ENCODE assay signal across 8 cellular contexts in genomic region chr1:67561704-67562113, GRCh38.
A peak's percentile ranks its signal among the peaks of the same experiment; 100 is the strongest.
DNase-seq lines count a peak whose midpoint lies in the region; ATAC-seq and TF ChIP-seq lines count a peak whose summit lies in the region.

No MANE protein-coding gene starts in this region.

- TF ChIP-seq EP300 in upper lobe of left lung (IDR thresholded peaks at IDR 0.05) = peak in 1 of 4 donors; percentile 20

- no peaks in the 10 kb centered on the region for H3K9me3 ChIP-seq in SJCRH30 (replicated peaks)
- no peaks in the 10 kb centered on the region for H3K9me3 ChIP-seq in trophoblast cell (ENCODE audit: insufficient read depth, low read depth, low read length)
- no peaks in the 10 kb centered on the region for H3K9me3 ChIP-seq in upper lobe of left lung

- H4K12ac ChIP-seq in trophoblast cell (ENCODE audit: low read depth, low read length) = no peak overlapping the region

- TF ChIP-seq CTCF in upper lobe of left lung (IDR thresholded peaks at IDR 0.05) = peak; percentile 58 to 78 (median 74)

- no peak overlapping the region for H3K4me2 ChIP-seq in trophoblast cell (ENCODE audit: low read length)

- no peak overlapping the region for H3K23ac ChIP-seq in trophoblast cell (ENCODE audit: low read length)

- H3K18ac ChIP-seq in trophoblast cell (ENCODE audit: low read length) = no peak overlapping the region

- H3K27me3 ChIP-seq in H7 (ENCODE audit: control insufficient read depth, insufficient read depth, low read length) (no peaks in the 10 kb centered on the region; the same call in 1 of the 2 replicates), SJCRH30 (no peaks in the 10 kb centered on the region), trophoblast cell (ENCODE audit: insufficient read depth, low read length) (no peaks in the 10 kb centered on the region), upper lobe of left lung (no peaks in the 10 kb centered on the region)

- no peak overlapping the region for H2AK5ac ChIP-seq in trophoblast cell (ENCODE audit: low read length)

- TF ChIP-seq POLR2A in upper lobe of left lung (IDR thresholded peaks at IDR 0.05) = no peak

- no peaks in the 10 kb centered on the region for H3K79me1 ChIP-seq in trophoblast cell (ENCODE audit: low read length)

- H2BK120ac ChIP-seq in trophoblast cell (ENCODE audit: insufficient read depth, low read length, poor library complexity) = no peak overlapping the region

- no CpG with 5 or more reads among the region's 4 CpGs for WGBS in trophoblast cell (ENCODE audit: extremely low coverage, insufficient coverage, insufficient read length)
- 2 to 14% methylated on average over 4 of the region's 4 CpGs for WGBS in upper lobe of left lung, 2 donors

- peak; percentile 26 for DNase-seq in GF-D8 (lab: John Stamatoyannopoulos, UW)
- peak; percentile 81 for DNase-seq in H7
- peak; percentile 89 for DNase-seq in M059J (ENCODE audit: low read depth)
- peak; percentile 93 to 94 for DNase-seq in SJCRH30
- DNase-seq in activated gamma-delta T cell treated with anti-CD3 and anti-CD28 coated beads, Interleukin-2, amount 50 U/mL, for 16 hours (ENCODE audit: low read depth) = peak; percentile 77
- peak; percentile 89 for DNase-seq in glomerular visceral epithelial cell (ENCODE audit: extremely low spot score)
- DNase-seq in trophoblast cell = peak; percentile 82 to 92
- DNase-seq in upper lobe of left lung = peak; percentile 50 to 95

- H3K4ac ChIP-seq in trophoblast cell (ENCODE audit: low read depth, low read length) = no peak overlapping the region

- no peak overlapping the region for H3K9ac ChIP-seq in trophoblast cell (ENCODE audit: low read length)

- H3K4me3 ChIP-seq in H7 (ENCODE audit: insufficient read depth, low read depth, low read length) = no peak overlapping the region
- H3K4me3 ChIP-seq in SJCRH30 = no peak overlapping the region
- no peak overlapping the region for H3K4me3 ChIP-seq in trophoblast cell (ENCODE audit: low read depth, low read length)
- H3K4me3 ChIP-seq in upper lobe of left lung = no peak overlapping the region

- no peak overlapping the region for H3K27ac ChIP-seq in SJCRH30
- H3K27ac ChIP-seq in trophoblast cell (ENCODE audit: low read depth, low read length) = no peak overlapping the region
- H3K27ac ChIP-seq in upper lobe of left lung = peak overlapping the region in 1 of 4 donors; percentile 69

- no peaks in the 10 kb centered on the region for H3K79me2 ChIP-seq in trophoblast cell (ENCODE audit: control insufficient read depth, insufficient read depth, low read length, poor library complexity)

- H4K91ac ChIP-seq in trophoblast cell (ENCODE audit: low read depth, low read length) = no peak overlapping the region

- H4K8ac ChIP-seq in trophoblast cell (ENCODE audit: low read depth, low read length) = no peak overlapping the region

- no peak overlapping the region for H2BK12ac ChIP-seq in trophoblast cell (ENCODE audit: low read length)

- no peak overlapping the region for H2BK5ac ChIP-seq in trophoblast cell (ENCODE audit: low read depth, low read length, poor library complexity)

- H3K36me3 ChIP-seq in H7 (replicated peaks; ENCODE audit: control insufficient read depth, insufficient read depth, low read length) (no peaks in the 10 kb centered on the region), SJCRH30 (no peaks in the 10 kb centered on the region), trophoblast cell (ENCODE audit: control insufficient read depth in 1 of 2, insufficient read depth in 2 of 2, low read length in 2 of 2) (no peaks in the 10 kb centered on the region), upper lobe of left lung (no peaks in the 10 kb centered on the region)

- peak; percentile 65 to 88 for ATAC-seq in upper lobe of left lung (ENCODE audit: low FRiP score in 2 of 2)

- H3K4me1 ChIP-seq in SJCRH30 (peaks cover 42% of the 10 kb centered on the region), trophoblast cell (ENCODE audit: control insufficient read depth in 1 of 2, insufficient read depth in 2 of 2, low read length in 2 of 2) (no peaks in the 10 kb centered on the region), upper lobe of left lung (peaks cover 8 to 19% (median 14%) of the 10 kb centered on the region in 4 donors)

- no peak overlapping the region for H3K14ac ChIP-seq in trophoblast cell (ENCODE audit: low read length)

- H2AFZ ChIP-seq in trophoblast cell (ENCODE audit: insufficient read depth, low read length, poor library complexity) = no peak overlapping the region

Comparison
In these comparisons a context has a peak if more than half of its experiments do, and no peak if none do; other contexts are left out.
1. DNase-seq: peak in every context shown above with its lines; median percentile 94 in SJCRH30; 89 in M059J; 89 in glomerular visceral epithelial cell; 87 in trophoblast cell; 81 in H7; 77 in activated gamma-delta T cell treated with anti-CD3 and anti-CD28 coated beads, Interleukin-2, amount 50 U/mL, for 16 hours; 72 in upper lobe of left lung; 26 in GF-D8.